In the genomic region with DNA sequence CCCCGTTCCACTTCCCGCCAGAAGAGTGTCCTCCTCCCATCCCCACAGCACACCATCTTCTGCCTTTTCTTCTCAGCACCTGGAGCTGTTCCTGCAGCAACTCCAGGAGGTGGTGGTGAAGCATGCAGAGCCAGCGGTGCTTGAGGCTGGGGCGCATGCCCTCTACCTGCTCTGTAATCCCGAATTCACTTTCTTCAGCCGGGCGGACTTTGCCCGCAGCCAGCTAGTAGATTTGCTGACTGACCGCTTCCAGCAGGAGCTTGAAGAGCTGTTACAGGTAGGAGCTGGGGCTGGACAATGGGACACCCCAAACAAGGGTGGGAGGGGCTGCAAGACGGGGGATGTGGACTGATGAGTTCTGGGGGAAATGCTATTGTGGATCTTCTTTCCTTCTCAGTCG, we compare ENCODE assay signal across 21 cellular contexts. TPM values are rescaled to one million over a fixed set of nuclear protein-coding genes. Genes with fewer than 3 reads are reported as not detected.
"Had no signal": no experiment of that assay in that cellular context is flagged by ENCODE, and none has a peak within 500 bp of the region (broad histone marks: within the 10 kb centered on the region; RNA-seq: fewer than 3 reads in every experiment).

No MANE protein-coding gene starts in this region.

- H3K9me3 ChIP-seq: heart left ventricle, right atrium auricular region, suprapubic skin, upper lobe of right lung had no signal

- H3K27ac Mint-ChIP-seq: activated naive CD4-positive, alpha-beta T cell treated with anti-CD3 and anti-CD28 coated beads, Interleukin-2, amount 10 ng/mL, durations not matched to agents 7 days and 5 days; activated T-helper 2 cell treated with anti-CD3 and anti-CD28 coated beads, Interferon-gamma antibody, Interleukin-2, Interleukin-4, amounts not matched to agents 10 μg/mL and 5 μg/mL and 100 μg/mL, durations not matched to agents 14 hours and 24 hours and 36 hours; WTC11 had no signal

- H3K9me3 Mint-ChIP-seq: activated naive CD4-positive, alpha-beta T cell treated with anti-CD3 and anti-CD28 coated beads, Interleukin-2, amount 10 ng/mL, durations not matched to agents 7 days and 5 days; activated T-helper 2 cell treated with anti-CD3 and anti-CD28 coated beads, Interferon-gamma antibody, Interleukin-2, Interleukin-4, amounts not matched to agents 10 μg/mL and 5 μg/mL and 100 μg/mL, durations not matched to agents 14 hours and 24 hours and 36 hours; T-helper 1 cell treated with Interleukin-12 subunit alpha and Interleukin-12 subunit beta and Interleukin-4 antibody, amounts not matched to agents 30 μg/mL and 1 μg/mL, for 36 hours; WTC11 had no signal

- H3K4me3 Mint-ChIP-seq: activated naive CD4-positive, alpha-beta T cell treated with anti-CD3 and anti-CD28 coated beads, Interleukin-2, amount 10 ng/mL, durations not matched to agents 7 days and 5 days; T-helper 1 cell treated with Interleukin-12 subunit alpha and Interleukin-12 subunit beta and Interleukin-4 antibody, amounts not matched to agents 30 μg/mL and 1 μg/mL, for 36 hours; WTC11 had no signal

- H3K4me1 ChIP-seq: heart left ventricle, right atrium auricular region, suprapubic skin, upper lobe of right lung had no signal

- FAIRE-seq: frontal cortex, islet of Langerhans had no signal

- H3K36me3 Mint-ChIP-seq: WTC11 had no signal

- DNase-seq: activated CD4-positive, alpha-beta T cell treated with anti-CD3 and anti-CD28 coated beads, Interleukin-2, amount 50 U/mL, for 1 hour; activated naive CD4-positive, alpha-beta T cell treated with anti-CD3 and anti-CD28 coated beads, Interleukin-2, amount 10 ng/mL, durations not matched to agents 7 days and 5 days; effector CD8-positive, alpha-beta T cell; heart left ventricle; left ventricle myocardium superior; posterior cingulate gyrus; stimulated activated CD4-positive, alpha-beta T cell treated with anti-CD3 and anti-CD28 coated beads, Interleukin-1b, Interleukin-23, amount 100 ng/mL, for 48 hours; stimulated activated naive CD4-positive, alpha-beta T cell treated with Interleukin-2 at 50 U/mL for 16 hours; upper lobe of right lung had no signal

- ATAC-seq: left ventricle myocardium superior had no signal

- H3K4me3 ChIP-seq: coronary artery, heart left ventricle, right atrium auricular region, smooth muscle cell, suprapubic skin, upper lobe of right lung had no signal

- H3K36me3 ChIP-seq: heart left ventricle, right atrium auricular region, suprapubic skin, upper lobe of right lung had no signal

RNA-seq across cellular contexts. Expression of a gene that starts 19.1 kb away (rescaled TPM):
- total RNA-seq: fibroblast of lung, frontal cortex, left ventricle myocardium superior, mesenteric fat pad, myocyte, smooth muscle cell, suprapubic skin had no signal
- polyA plus RNA-seq: fibroblast of lung, smooth muscle cell had no signal

RNA-seq across cellular contexts. Expression of a gene that starts 23.0 kb away (rescaled TPM):
- total RNA-seq: myocyte, right atrium auricular region had no signal
